ENCODE assay signal across 8 cellular contexts in the genomic region with DNA sequence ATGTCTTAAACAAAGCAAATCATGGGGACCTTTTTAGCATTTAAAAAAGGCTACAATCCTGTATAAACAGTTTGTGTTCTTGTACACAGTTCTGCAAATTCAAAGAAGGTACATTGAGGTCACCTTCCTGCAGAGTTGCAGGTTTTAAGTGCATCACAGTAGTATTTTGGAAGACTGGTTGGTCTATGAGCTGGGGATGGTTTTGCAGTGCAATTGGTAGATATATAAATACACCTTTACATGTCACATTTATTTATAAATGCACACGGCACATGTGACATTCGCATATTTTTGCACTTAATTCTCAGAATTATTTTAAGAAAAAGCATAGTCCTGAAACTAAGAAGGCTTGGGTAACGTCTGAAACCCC. TPM values are rescaled to one million over a fixed set of nuclear protein-coding genes. Genes with fewer than 3 reads are reported as not detected.
DNase-seq lines count a peak whose midpoint lies in the region; ATAC-seq and TF ChIP-seq lines count a peak whose summit lies in the region.

No MANE protein-coding gene starts in this region.

- H3K9me3 ChIP-seq in CD8-positive, alpha-beta memory T cell (ENCODE audit: low read length) = no peaks in the 10 kb centered on the region
- H3K9me3 ChIP-seq in Karpas-422 (ENCODE audit: low read length) (no peaks in the 10 kb centered on the region), neutrophil (no peaks in the 10 kb centered on the region)

- H3K36me3 Mint-ChIP-seq in CD8-positive, alpha-beta memory T cell = peaks cover 4 to 40% (median 7%) of the 10 kb centered on the region in 3 donors
- H3K36me3 Mint-ChIP-seq in dendritic cell treated with granulocyte-macrophage colony-stimulating factor and Interleukin-4, amounts not matched to agents 40 ng/mL and 50 ng/mL, for 4 days (ENCODE audit: low read depth) = peaks cover 39% of the 10 kb centered on the region

- no peak for ATAC-seq in GM21825 (IDR thresholded peaks at IDR 0.05; ENCODE audit: unreplicated experiment)
- no peak for ATAC-seq in HG03025 (IDR thresholded peaks at IDR 0.05; ENCODE audit: low FRiP score, unreplicated experiment)

- no peak overlapping the region for H3K27ac ChIP-seq in CD8-positive, alpha-beta memory T cell (ENCODE audit: low read depth, low read length)
- peak overlapping the region; percentile 96 for H3K27ac ChIP-seq in Karpas-422 (ENCODE audit: low read length)
- H3K27ac ChIP-seq in neutrophil = peak overlapping the region; percentile 92

- CTCF ChIA-PET in CD8-positive, alpha-beta memory T cell (lab: Charles Lee) = interaction anchor here (0.6 to 2.7 kb wide), 26 partner anchors 12 to 143 kb away, joined by 3 to 14 read pairs (median 3); no protein-coding TSS in a partner anchor

- H3K27me3 Mint-ChIP-seq in CD8-positive, alpha-beta memory T cell = peaks cover 0 to 4% of the 10 kb centered on the region in 2 donors
- H3K27me3 Mint-ChIP-seq in dendritic cell treated with granulocyte-macrophage colony-stimulating factor and Interleukin-4, amounts not matched to agents 40 ng/mL and 50 ng/mL, for 4 days = no peaks in the 10 kb centered on the region

- H3K4me3 Mint-ChIP-seq in CD8-positive, alpha-beta memory T cell = peak overlapping the region; percentile 88 to 100 (median 96)
- H3K4me3 Mint-ChIP-seq in dendritic cell treated with granulocyte-macrophage colony-stimulating factor and Interleukin-4, amounts not matched to agents 40 ng/mL and 50 ng/mL, for 4 days = no peak overlapping the region

- peaks cover 5% of the 10 kb centered on the region; the same call in 1 of the 2 replicates for H4K20me1 ChIP-seq in Karpas-422 (ENCODE audit: insufficient read depth, low read depth, low read length)

- H3K27ac Mint-ChIP-seq in CD8-positive, alpha-beta memory T cell = peak overlapping the region; percentile 93 to 100 (median 96)
- H3K27ac Mint-ChIP-seq in dendritic cell treated with granulocyte-macrophage colony-stimulating factor and Interleukin-4, amounts not matched to agents 40 ng/mL and 50 ng/mL, for 4 days = peak overlapping the region; percentile 92

- TF ChIP-seq CTCF in neutrophil (IDR thresholded peaks at IDR 0.05) = no peak

- no peak overlapping the region for H2AFZ ChIP-seq in Karpas-422 (ENCODE audit: low read length)

- H3K4me1 ChIP-seq in CD8-positive, alpha-beta memory T cell (ENCODE audit: insufficient read depth, low read length) = peaks cover 39% of the 10 kb centered on the region
- H3K4me1 ChIP-seq in Karpas-422 (ENCODE audit: low read length) = peaks cover 36% of the 10 kb centered on the region
- H3K4me1 ChIP-seq in neutrophil (ENCODE audit: control insufficient read depth in 1 of 2, insufficient read depth in 1 of 2, low read depth in 1 of 2, low read length in 1 of 2) = peaks cover 31 to 36% of the 10 kb centered on the region in 2 experiments

- peaks cover 43% of the 10 kb centered on the region for H3K79me2 ChIP-seq in Karpas-422 (ENCODE audit: low read length)

- POLR2A ChIA-PET in CD8-positive, alpha-beta memory T cell (lab: Charles Lee) = interaction anchor here (0.6 to 4.3 kb wide), 24 partner anchors 9 to 1390 kb away, joined by 3 to 28 read pairs (median 3); a partner anchor contains a TSS

- peaks cover 0 to 2% (median 0%) of the 10 kb centered on the region in 5 donors for H3K9me3 Mint-ChIP-seq in CD8-positive, alpha-beta memory T cell
- no peaks in the 10 kb centered on the region for H3K9me3 Mint-ChIP-seq in dendritic cell treated with granulocyte-macrophage colony-stimulating factor and Interleukin-4, amounts not matched to agents 40 ng/mL and 50 ng/mL, for 4 days

- peak overlapping the region; percentile 96 for H3K9ac ChIP-seq in Karpas-422 (ENCODE audit: low read length)

- H3K9me2 ChIP-seq in Karpas-422 (replicated peaks; ENCODE audit: insufficient read depth, low read length) = no peaks in the 10 kb centered on the region

- H3K36me3 ChIP-seq in CD8-positive, alpha-beta memory T cell (ENCODE audit: insufficient read depth, low read length) = peaks cover 19% of the 10 kb centered on the region
- H3K36me3 ChIP-seq in Karpas-422 (ENCODE audit: insufficient read depth, low read length) (peaks cover 29% of the 10 kb centered on the region), neutrophil (peaks cover 23% of the 10 kb centered on the region)

- H3K4me3 ChIP-seq in CD8-positive, alpha-beta memory T cell (ENCODE audit: low read length) = peak overlapping the region; percentile 31
- peak overlapping the region; percentile 82 for H3K4me3 ChIP-seq in Karpas-422 (ENCODE audit: low read length)
- H3K4me3 ChIP-seq in neutrophil (ENCODE audit: low read depth in 1 of 2, low read length in 1 of 2) = peak overlapping the region; percentile 89 to 91

- no peak for DNase-seq in CD8-positive, alpha-beta memory T cell
- DNase-seq in Karpas-422 = peak; percentile 65
- DNase-seq in occipital lobe (lab: John Stamatoyannopoulos, UW) = no peak
- no peak for DNase-seq in globus pallidus (ENCODE audit: low spot score)

- intact Hi-C loops in dendritic cell treated with granulocyte-macrophage colony-stimulating factor and Interleukin-4, amounts not matched to agents 40 ng/mL and 50 ng/mL, for 4 days (cut with micrococcal nuclease) = loop anchor here (2.0 to 10.0 kb wide), 3 partner anchors 37 to 87 kb away; no protein-coding TSS in a partner anchor

- H3K4me1 Mint-ChIP-seq in CD8-positive, alpha-beta memory T cell = peaks cover 31 to 41% (median 33%) of the 10 kb centered on the region in 3 donors
- peaks cover 19% of the 10 kb centered on the region for H3K4me1 Mint-ChIP-seq in dendritic cell treated with granulocyte-macrophage colony-stimulating factor and Interleukin-4, amounts not matched to agents 40 ng/mL and 50 ng/mL, for 4 days (ENCODE audit: low read depth)

- no peaks in the 10 kb centered on the region for H3K27me3 ChIP-seq in CD8-positive, alpha-beta memory T cell (ENCODE audit: insufficient read depth, low read length, poor library complexity, severe bottlenecking)
- H3K27me3 ChIP-seq in Karpas-422 (ENCODE audit: low read length) = no peaks in the 10 kb centered on the region
- H3K27me3 ChIP-seq in neutrophil = no peaks in the 10 kb centered on the region

- H3K4me2 ChIP-seq in Karpas-422 (ENCODE audit: low read depth, low read length, poor library complexity, severe bottlenecking) = peak overlapping the region; percentile 79

RNA-seq across cellular contexts. Expression of a gene that starts 0.6 kb away (rescaled TPM):
- 10 to 100 TPM; 37.7 to 39.6 TPM for total RNA-seq in CD8-positive, alpha-beta memory T cell
- polyA plus RNA-seq in CD8-positive, alpha-beta memory T cell = 50.1 TPM
- total RNA-seq in Karpas-422 (2014; rRNA removed; shearing (Covaris generic); ENCODE audit: low replicate concordance) = 79.0 and 132 TPM in 2 replicates
- total RNA-seq in occipital lobe = 3.9 TPM

Comparison
In these comparisons a context has a peak if more than half of its experiments do, and no peak if none do; other contexts are left out.
1. H3K4me3 ChIP-seq: peak in every context shown above with its lines; median percentile 90 in neutrophil; 82 in Karpas-422; 31 in CD8-positive, alpha-beta memory T cell.